Comparison of ENCODE assay signal across 1 cellular context in the genomic region with DNA sequence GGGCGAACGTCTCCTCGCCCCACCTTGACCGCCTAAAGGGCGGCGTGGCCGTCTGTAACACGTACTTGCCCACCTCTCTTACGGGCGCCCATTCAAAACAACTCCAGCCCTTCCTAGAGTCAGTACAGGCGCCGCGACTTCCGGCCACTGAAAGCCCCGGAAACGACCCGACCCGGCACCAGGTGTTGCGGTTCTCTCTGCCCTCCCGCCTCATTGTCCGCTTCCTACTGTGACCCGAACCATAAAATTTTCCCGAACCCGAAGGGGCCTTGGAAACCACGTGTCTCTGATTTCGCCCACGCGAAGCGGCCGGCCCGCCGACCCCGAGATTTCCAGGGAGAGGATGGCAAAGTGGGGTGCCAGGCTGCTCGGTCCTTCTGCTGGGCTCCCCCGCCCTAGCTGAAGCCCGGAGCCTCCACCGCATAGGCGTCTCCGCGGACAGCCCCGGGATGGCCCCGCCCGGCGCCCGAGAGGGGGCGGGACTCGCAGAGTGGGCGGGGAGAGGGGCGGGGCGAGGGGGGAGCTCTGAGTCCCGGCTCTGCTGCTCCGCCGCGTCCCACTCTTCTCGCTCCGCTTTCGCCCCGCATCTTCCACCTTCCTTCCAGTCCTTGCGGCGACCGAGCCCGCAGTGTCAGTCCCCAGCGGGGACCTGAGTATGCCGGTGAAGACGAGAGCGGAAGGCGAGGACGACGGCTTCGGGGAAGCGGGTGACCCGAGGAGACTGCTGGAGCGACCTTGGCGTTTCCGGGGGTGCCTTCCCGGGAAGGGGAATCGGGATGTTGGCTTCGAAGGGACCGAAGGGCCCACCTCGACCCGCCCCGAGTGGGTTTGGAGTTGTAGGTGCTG.
TF ChIP-seq lines count a peak whose summit lies in the region.

No MANE protein-coding gene starts in this region.

TF ChIP-seq in HepG2, 621 proteins besides CTCF, POLR2A, EP300 and RAD21 (continued from another document and continues in another):
- TF ChIP-seq, protein P1, sequence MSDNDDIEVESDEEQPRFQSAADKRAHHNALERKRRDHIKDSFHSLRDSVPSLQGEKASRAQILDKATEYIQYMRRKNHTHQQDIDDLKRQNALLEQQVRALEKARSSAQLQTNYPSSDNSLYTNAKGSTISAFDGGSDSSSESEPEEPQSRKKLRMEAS (IDR thresholded peaks at IDR 0.05): peak; percentile 83
- TF ChIP-seq GLI4 (CRISPR knock-in tag; IDR thresholded peaks at IDR 0.05; ENCODE audit: borderline replicate concordance): peak; percentile 37; the same call in 1 of the 2 replicates
- peak; percentile 65; the same call in 1 of the 2 replicates for TF ChIP-seq ZNF333 (CRISPR knock-in tag; IDR thresholded peaks at IDR 0.05; ENCODE audit: borderline replicate concordance)
- TF ChIP-seq, protein P2, sequence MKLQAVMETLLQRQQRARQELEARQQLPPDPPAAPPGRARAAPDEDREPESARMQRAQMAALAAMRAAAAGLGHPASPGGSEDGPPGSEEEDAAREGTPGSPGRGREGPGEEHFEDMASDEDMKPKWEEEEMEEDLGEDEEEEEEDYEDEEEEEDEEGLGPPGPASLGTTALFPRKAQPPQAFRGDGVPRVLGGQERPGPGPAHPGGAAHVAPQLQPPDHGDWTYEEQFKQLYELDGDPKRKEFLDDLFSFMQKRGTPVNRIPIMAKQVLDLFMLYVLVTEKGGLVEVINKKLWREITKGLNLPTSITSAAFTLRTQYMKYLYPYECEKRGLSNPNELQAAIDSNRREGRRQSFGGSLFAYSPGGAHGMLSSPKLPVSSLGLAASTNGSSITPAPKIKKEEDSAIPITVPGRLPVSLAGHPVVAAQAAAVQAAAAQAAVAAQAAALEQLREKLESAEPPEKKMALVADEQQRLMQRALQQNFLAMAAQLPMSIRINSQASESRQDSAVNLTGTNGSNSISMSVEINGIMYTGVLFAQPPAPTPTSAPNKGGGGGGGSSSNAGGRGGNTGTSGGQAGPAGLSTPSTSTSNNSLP (IDR thresholded peaks at IDR 0.05; ENCODE audit: low read depth, low read length): no peak
- TF ChIP-seq, protein P3, sequence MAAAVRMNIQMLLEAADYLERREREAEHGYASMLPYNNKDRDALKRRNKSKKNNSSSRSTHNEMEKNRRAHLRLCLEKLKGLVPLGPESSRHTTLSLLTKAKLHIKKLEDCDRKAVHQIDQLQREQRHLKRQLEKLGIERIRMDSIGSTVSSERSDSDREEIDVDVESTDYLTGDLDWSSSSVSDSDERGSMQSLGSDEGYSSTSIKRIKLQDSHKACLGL (CRISPR knock-in tag; IDR thresholded peaks at IDR 0.05): peak; percentile 86; the same call in 1 of the 2 replicates
- TF ChIP-seq ZNF101 (CRISPR knock-in tag; IDR thresholded peaks at IDR 0.05; ENCODE audit: borderline replicate concordance, low read depth): 0 out of 2 replicates have a peak, but pooled peaks have one; percentile 54
- TF ChIP-seq, protein P4, sequence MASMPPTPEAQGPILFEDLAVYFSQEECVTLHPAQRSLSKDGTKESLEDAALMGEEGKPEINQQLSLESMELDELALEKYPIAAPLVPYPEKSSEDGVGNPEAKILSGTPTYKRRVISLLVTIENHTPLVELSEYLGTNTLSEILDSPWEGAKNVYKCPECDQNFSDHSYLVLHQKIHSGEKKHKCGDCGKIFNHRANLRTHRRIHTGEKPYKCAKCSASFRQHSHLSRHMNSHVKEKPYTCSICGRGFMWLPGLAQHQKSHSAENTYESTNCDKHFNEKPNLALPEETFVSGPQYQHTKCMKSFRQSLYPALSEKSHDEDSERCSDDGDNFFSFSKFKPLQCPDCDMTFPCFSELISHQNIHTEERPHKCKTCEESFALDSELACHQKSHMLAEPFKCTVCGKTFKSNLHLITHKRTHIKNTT (CRISPR knock-in tag; IDR thresholded peaks at IDR 0.05): no peak
- TF ChIP-seq, protein P5, sequence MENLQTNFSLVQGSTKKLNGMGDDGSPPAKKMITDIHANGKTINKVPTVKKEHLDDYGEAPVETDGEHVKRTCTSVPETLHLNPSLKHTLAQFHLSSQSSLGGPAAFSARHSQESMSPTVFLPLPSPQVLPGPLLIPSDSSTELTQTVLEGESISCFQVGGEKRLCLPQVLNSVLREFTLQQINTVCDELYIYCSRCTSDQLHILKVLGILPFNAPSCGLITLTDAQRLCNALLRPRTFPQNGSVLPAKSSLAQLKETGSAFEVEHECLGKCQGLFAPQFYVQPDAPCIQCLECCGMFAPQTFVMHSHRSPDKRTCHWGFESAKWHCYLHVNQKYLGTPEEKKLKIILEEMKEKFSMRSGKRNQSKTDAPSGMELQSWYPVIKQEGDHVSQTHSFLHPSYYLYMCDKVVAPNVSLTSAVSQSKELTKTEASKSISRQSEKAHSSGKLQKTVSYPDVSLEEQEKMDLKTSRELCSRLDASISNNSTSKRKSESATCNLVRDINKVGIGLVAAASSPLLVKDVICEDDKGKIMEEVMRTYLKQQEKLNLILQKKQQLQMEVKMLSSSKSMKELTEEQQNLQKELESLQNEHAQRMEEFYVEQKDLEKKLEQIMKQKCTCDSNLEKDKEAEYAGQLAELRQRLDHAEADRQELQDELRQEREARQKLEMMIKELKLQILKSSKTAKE (CRISPR knock-in tag; IDR thresholded peaks at IDR 0.05; ENCODE audit: borderline replicate concordance): peak; percentile 48; the same call in 1 of the 2 replicates
- peak; percentile 64; the same call in 1 of the 2 replicates for TF ChIP-seq TAF1 (CRISPR knock-in tag; IDR thresholded peaks at IDR 0.05)
- TF ChIP-seq SSRP1 (CRISPR knock-in tag; IDR thresholded peaks at IDR 0.05): no peak
- 0 out of 2 replicates have a peak, but pooled peaks have one; percentile 21 for TF ChIP-seq ERF (CRISPR knock-in tag; IDR thresholded peaks at IDR 0.05)
- no peak for TF ChIP-seq MEIS1 (CRISPR knock-in tag; IDR thresholded peaks at IDR 0.05; ENCODE audit: borderline replicate concordance)
- TF ChIP-seq PHF5A (CRISPR knock-in tag; IDR thresholded peaks at IDR 0.05; ENCODE audit: low read depth, unreplicated experiment): no peak
- TF ChIP-seq ZNF33B (CRISPR knock-in tag; IDR thresholded peaks at IDR 0.05): peak; percentile 17; the same call in 1 of the 2 replicates
- TF ChIP-seq, protein P6, sequence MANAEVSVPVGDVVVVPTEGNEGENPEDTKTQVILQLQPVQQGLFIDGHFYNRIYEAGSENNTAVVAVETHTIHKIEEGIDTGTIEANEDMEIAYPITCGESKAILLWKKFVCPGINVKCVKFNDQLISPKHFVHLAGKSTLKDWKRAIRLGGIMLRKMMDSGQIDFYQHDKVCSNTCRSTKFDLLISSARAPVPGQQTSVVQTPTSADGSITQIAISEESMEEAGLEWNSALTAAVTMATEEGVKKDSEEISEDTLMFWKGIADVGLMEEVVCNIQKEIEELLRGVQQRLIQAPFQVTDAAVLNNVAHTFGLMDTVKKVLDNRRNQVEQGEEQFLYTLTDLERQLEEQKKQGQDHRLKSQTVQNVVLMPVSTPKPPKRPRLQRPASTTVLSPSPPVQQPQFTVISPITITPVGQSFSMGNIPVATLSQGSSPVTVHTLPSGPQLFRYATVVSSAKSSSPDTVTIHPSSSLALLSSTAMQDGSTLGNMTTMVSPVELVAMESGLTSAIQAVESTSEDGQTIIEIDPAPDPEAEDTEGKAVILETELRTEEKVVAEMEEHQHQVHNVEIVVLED (CRISPR knock-in tag; IDR thresholded peaks at IDR 0.05; ENCODE audit: borderline replicate concordance): peak; percentile 74
- TF ChIP-seq KLF16 (CRISPR knock-in tag; IDR thresholded peaks at IDR 0.05): peak in 1 of 2 experiments; percentile 88; a peak in 2 of 4 replicates
- TF ChIP-seq ZBTB7A (CRISPR knock-in tag; IDR thresholded peaks at IDR 0.05): 0 out of 2 replicates have a peak, but pooled peaks have one; percentile 17
- TF ChIP-seq ELF4 (CRISPR knock-in tag; IDR thresholded peaks at IDR 0.05; ENCODE audit: borderline replicate concordance): 0 out of 2 replicates have a peak, but pooled peaks have one; percentile 67
- 0 out of 2 replicates have a peak, but pooled peaks have one; percentile 7 for TF ChIP-seq SOX5 (CRISPR knock-in tag; IDR thresholded peaks at IDR 0.05; ENCODE audit: borderline replicate concordance)
- TF ChIP-seq, protein P7, sequence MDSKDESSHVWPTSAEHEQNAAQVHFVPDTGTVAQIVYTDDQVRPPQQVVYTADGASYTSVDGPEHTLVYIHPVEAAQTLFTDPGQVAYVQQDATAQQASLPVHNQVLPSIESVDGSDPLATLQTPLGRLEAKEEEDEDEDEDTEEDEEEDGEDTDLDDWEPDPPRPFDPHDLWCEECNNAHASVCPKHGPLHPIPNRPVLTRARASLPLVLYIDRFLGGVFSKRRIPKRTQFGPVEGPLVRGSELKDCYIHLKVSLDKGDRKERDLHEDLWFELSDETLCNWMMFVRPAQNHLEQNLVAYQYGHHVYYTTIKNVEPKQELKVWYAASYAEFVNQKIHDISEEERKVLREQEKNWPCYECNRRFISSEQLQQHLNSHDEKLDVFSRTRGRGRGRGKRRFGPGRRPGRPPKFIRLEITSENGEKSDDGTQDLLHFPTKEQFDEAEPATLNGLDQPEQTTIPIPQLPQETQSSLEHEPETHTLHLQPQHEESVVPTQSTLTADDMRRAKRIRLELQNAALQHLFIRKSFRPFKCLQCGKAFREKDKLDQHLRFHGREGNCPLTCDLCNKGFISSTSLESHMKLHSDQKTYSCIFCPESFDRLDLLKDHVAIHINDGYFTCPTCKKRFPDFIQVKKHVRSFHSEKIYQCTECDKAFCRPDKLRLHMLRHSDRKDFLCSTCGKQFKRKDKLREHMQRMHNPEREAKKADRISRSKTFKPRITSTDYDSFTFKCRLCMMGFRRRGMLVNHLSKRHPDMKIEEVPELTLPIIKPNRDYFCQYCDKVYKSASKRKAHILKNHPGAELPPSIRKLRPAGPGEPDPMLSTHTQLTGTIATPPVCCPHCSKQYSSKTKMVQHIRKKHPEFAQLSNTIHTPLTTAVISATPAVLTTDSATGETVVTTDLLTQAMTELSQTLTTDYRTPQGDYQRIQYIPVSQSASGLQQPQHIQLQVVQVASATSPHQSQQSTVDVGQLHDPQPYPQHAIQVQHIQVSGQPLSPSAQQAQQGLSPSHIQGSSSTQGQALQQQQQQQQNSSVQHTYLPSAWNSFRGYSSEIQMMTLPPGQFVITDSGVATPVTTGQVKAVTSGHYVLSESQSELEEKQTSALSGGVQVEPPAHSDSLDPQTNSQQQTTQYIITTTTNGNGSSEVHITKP (CRISPR knock-in tag; IDR thresholded peaks at IDR 0.05; ENCODE audit: low read depth): peak; percentile 41; the same call in 1 of the 2 replicates
- TF ChIP-seq, protein P8, sequence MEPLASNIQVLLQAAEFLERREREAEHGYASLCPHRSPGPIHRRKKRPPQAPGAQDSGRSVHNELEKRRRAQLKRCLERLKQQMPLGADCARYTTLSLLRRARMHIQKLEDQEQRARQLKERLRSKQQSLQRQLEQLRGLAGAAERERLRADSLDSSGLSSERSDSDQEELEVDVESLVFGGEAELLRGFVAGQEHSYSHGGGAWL (CRISPR knock-in tag; IDR thresholded peaks at IDR 0.05): peak; percentile 30; the same call in 1 of the 2 replicates
- TF ChIP-seq, protein P9, sequence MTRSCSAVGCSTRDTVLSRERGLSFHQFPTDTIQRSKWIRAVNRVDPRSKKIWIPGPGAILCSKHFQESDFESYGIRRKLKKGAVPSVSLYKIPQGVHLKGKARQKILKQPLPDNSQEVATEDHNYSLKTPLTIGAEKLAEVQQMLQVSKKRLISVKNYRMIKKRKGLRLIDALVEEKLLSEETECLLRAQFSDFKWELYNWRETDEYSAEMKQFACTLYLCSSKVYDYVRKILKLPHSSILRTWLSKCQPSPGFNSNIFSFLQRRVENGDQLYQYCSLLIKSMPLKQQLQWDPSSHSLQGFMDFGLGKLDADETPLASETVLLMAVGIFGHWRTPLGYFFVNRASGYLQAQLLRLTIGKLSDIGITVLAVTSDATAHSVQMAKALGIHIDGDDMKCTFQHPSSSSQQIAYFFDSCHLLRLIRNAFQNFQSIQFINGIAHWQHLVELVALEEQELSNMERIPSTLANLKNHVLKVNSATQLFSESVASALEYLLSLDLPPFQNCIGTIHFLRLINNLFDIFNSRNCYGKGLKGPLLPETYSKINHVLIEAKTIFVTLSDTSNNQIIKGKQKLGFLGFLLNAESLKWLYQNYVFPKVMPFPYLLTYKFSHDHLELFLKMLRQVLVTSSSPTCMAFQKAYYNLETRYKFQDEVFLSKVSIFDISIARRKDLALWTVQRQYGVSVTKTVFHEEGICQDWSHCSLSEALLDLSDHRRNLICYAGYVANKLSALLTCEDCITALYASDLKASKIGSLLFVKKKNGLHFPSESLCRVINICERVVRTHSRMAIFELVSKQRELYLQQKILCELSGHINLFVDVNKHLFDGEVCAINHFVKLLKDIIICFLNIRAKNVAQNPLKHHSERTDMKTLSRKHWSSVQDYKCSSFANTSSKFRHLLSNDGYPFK (CRISPR knock-in tag; IDR thresholded peaks at IDR 0.05; ENCODE audit: borderline replicate concordance): peak; percentile 46; the same call in 1 of the 2 replicates
- TF ChIP-seq ARNTL (CRISPR knock-in tag; IDR thresholded peaks at IDR 0.05): peak; percentile 69
- TF ChIP-seq ZFX (CRISPR knock-in tag; IDR thresholded peaks at IDR 0.05; ENCODE audit: low read depth): peak; percentile 16; the same call in 1 of the 2 replicates
- TF ChIP-seq ZNF367 (CRISPR knock-in tag; IDR thresholded peaks at IDR 0.05; ENCODE audit: borderline replicate concordance): 0 out of 2 replicates have a peak, but pooled peaks have one; percentile 52
- TF ChIP-seq MAFG (CRISPR knock-in tag; IDR thresholded peaks at IDR 0.05): no peak
- TF ChIP-seq ZNF552 (CRISPR knock-in tag; IDR thresholded peaks at IDR 0.05; ENCODE audit: borderline replicate concordance): 0 out of 2 replicates have a peak, but pooled peaks have one; percentile 25
- peak; percentile 67 for TF ChIP-seq KAT8 (CRISPR knock-in tag; IDR thresholded peaks at IDR 0.05)
- TF ChIP-seq, protein P10, sequence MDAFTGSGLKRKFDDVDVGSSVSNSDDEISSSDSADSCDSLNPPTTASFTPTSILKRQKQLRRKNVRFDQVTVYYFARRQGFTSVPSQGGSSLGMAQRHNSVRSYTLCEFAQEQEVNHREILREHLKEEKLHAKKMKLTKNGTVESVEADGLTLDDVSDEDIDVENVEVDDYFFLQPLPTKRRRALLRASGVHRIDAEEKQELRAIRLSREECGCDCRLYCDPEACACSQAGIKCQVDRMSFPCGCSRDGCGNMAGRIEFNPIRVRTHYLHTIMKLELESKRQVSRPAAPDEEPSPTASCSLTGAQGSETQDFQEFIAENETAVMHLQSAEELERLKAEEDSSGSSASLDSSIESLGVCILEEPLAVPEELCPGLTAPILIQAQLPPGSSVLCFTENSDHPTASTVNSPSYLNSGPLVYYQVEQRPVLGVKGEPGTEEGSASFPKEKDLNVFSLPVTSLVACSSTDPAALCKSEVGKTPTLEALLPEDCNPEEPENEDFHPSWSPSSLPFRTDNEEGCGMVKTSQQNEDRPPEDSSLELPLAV (CRISPR knock-in tag; conservative IDR thresholded peaks at IDR 0.05; ENCODE audit: low read depth): no peak
- peak; percentile 92 for TF ChIP-seq ZBTB8A (CRISPR knock-in tag; IDR thresholded peaks at IDR 0.05; ENCODE audit: borderline replicate concordance, low read depth)
